Comparison of ENCODE assay signal across 13 cellular contexts in the genomic region with DNA sequence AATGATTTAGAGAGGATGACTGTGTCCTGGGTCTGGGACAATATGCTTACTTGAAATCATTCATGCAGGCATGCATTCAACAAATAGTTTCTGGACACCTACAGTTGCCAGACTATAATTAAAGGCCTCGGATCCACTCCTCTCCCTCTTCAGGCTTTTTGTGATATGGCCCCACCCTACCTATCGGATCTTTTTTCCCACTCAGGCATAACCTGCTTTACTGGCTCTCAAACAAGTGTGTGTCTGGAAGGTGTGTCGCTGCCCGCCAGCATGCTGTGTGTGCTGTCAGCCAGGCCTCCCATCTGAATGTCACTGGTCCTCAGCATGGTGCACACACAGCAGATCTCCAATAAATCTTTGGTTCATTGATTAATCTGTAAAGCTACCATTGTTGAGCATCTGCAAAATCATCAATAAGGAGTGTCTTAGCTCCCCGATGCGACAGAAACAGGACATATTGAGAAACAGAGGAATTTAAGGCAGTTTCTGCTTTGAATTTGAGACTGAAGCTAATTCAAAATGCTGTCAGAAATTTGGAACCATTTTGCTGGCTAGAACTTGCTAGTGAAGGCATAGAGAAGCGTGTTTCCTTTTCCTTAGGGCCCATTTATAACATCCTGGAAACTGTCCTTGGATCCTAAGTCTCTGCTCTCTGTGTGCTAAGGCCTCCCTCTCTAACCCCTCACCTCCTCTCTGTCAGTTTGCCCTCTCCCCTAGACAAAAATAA. TPM values are rescaled to one million over a fixed set of nuclear protein-coding genes. Genes with fewer than 3 reads are reported as not detected.
A peak's percentile ranks its signal among the peaks of the same experiment; 100 is the strongest.
DNase-seq lines count a peak whose midpoint lies in the region; ATAC-seq and TF ChIP-seq lines count a peak whose summit lies in the region.
"Had no signal": no experiment of that assay in that cellular context is flagged by ENCODE, and none has a peak within 500 bp of the region (broad histone marks: within the 10 kb centered on the region; RNA-seq: fewer than 3 reads in every experiment).

No MANE protein-coding gene starts in this region.

- no peaks in the 10 kb centered on the region for H3K27me3 Mint-ChIP-seq in activated naive CD8-positive, alpha-beta T cell treated with anti-CD3 and anti-CD28 coated beads, Interleukin-2, amount 10 ng/mL, durations not matched to agents 7 days and 5 days

- no peak overlapping the region for H3K23ac ChIP-seq in mesenchymal stem cell (ENCODE audit: low read length in 2 of 2)

- peak overlapping the region; percentile 28 for H3K9ac ChIP-seq in mesenchymal stem cell (ENCODE audit: low read length)

- H3K4me1 ChIP-seq in left ventricle myocardium inferior = peaks cover 18% of the 10 kb centered on the region
- H3K4me1 ChIP-seq in right atrium auricular region = no peaks in the 10 kb centered on the region
- H3K4me1 ChIP-seq in mesenchymal stem cell (ENCODE audit: control insufficient read depth, insufficient read depth, low read depth, low read length) = no peaks in the 10 kb centered on the region
- H3K4me1 ChIP-seq: pancreas had no signal

- H2BK12ac ChIP-seq in mesenchymal stem cell (ENCODE audit: low read length in 2 of 2) = no peak overlapping the region

- no peak overlapping the region for H3K4me2 ChIP-seq in mesenchymal stem cell (ENCODE audit: low read length, poor library complexity, severe bottlenecking)

- H3K27ac ChIP-seq in left ventricle myocardium inferior (replicated peaks) (peak overlapping the region; percentile 39), right atrium auricular region (peak overlapping the region in 1 of 2 donors; percentile 50), mesenchymal stem cell (ENCODE audit: low read length, poor library complexity, severe bottlenecking) (no peak overlapping the region)
- H3K27ac ChIP-seq: pancreas had no signal

- peaks cover 35% of the 10 kb centered on the region for H3K4me1 Mint-ChIP-seq in activated naive CD8-positive, alpha-beta T cell treated with anti-CD3 and anti-CD28 coated beads, Interleukin-2, amount 10 ng/mL, durations not matched to agents 7 days and 5 days

- no peak overlapping the region for H2BK5ac ChIP-seq in mesenchymal stem cell (ENCODE audit: low read depth, low read length, poor library complexity, severe bottlenecking)

- 91% methylated on average over 6 of the region's 7 CpGs for WGBS in mesenchymal stem cell

- H3K36me3 Mint-ChIP-seq in activated naive CD8-positive, alpha-beta T cell treated with anti-CD3 and anti-CD28 coated beads, Interleukin-2, amount 10 ng/mL, durations not matched to agents 7 days and 5 days = peaks cover 1% of the 10 kb centered on the region

- H3K27me3 ChIP-seq in left ventricle myocardium inferior (ENCODE audit: low read depth) = no peaks in the 10 kb centered on the region
- no peaks in the 10 kb centered on the region for H3K27me3 ChIP-seq in right atrium auricular region
- no peaks in the 10 kb centered on the region for H3K27me3 ChIP-seq in mesenchymal stem cell (ENCODE audit: control insufficient read depth in 1 of 2, insufficient read depth in 1 of 2, low read length in 2 of 2)
- H3K27me3 ChIP-seq: pancreas had no signal

- H2BK15ac ChIP-seq in mesenchymal stem cell (ENCODE audit: low read depth, poor library complexity, severe bottlenecking) = no peak overlapping the region

- H3K4me3 ChIP-seq in left ventricle myocardium inferior (no peak overlapping the region), right atrium auricular region (no peak overlapping the region), mesenchymal stem cell (ENCODE audit: insufficient read depth in 1 of 2, low read depth in 1 of 2, low read length in 2 of 2) (no peak overlapping the region)
- H3K4me3 ChIP-seq: pancreas had no signal

- H3K4ac ChIP-seq in mesenchymal stem cell (ENCODE audit: low read depth in 1 of 2, low read length in 2 of 2) = no peak overlapping the region

- no peaks in the 10 kb centered on the region for H3K36me3 ChIP-seq in left ventricle myocardium inferior
- H3K36me3 ChIP-seq in right atrium auricular region = no peaks in the 10 kb centered on the region
- no peaks in the 10 kb centered on the region for H3K36me3 ChIP-seq in mesenchymal stem cell (ENCODE audit: control insufficient read depth in 1 of 2, insufficient read depth in 2 of 2, low read depth in 1 of 2, low read length in 2 of 2)
- H3K36me3 ChIP-seq: pancreas had no signal

- no peak overlapping the region for H2AK5ac ChIP-seq in mesenchymal stem cell (ENCODE audit: low read length, severe bottlenecking)

- H4K91ac ChIP-seq in mesenchymal stem cell (ENCODE audit: low read length) = no peak overlapping the region

- H3K27ac Mint-ChIP-seq in activated naive CD8-positive, alpha-beta T cell treated with anti-CD3 and anti-CD28 coated beads, Interleukin-2, amount 10 ng/mL, durations not matched to agents 7 days and 5 days = peak overlapping the region; percentile 15

- H2BK120ac ChIP-seq in mesenchymal stem cell (ENCODE audit: low read depth, low read length) = no peak overlapping the region

- intact Hi-C loops in left ventricle myocardium inferior (cut with micrococcal nuclease) = no loop called here

- DNase-seq in left ventricle myocardium inferior = no peak
- no peak for DNase-seq in right atrium auricular region (ENCODE audit: low spot score)
- DNase-seq in activated naive CD8-positive, alpha-beta T cell treated with anti-CD3 and anti-CD28 coated beads, Interleukin-2, amount 10 ng/mL, durations not matched to agents 7 days and 5 days = no peak
- no peak for DNase-seq in mesenchymal stem cell
- peak; percentile 57 for DNase-seq in ureter (ENCODE audit: low spot score)
- DNase-seq in DMS53 (lab: John Stamatoyannopoulos, UW) = no peak
- no peak for DNase-seq in iPS-NIHi11 (ENCODE audit: low spot score)
- DNase-seq: central memory CD4-positive, alpha-beta T cell; pancreas; stimulated activated CD4-positive, alpha-beta T cell treated with anti-CD3 and anti-CD28 coated beads, Interleukin-2, amount 100 ng/mL, for 24 hours had no signal

- no peak overlapping the region for H4K8ac ChIP-seq in mesenchymal stem cell (ENCODE audit: low read length)

- H3K14ac ChIP-seq in mesenchymal stem cell (ENCODE audit: low read length in 2 of 2) = no peak overlapping the region

- H3K9me3 Mint-ChIP-seq in activated naive CD8-positive, alpha-beta T cell treated with anti-CD3 and anti-CD28 coated beads, Interleukin-2, amount 10 ng/mL, durations not matched to agents 7 days and 5 days = peaks cover 1% of the 10 kb centered on the region

- TF ChIP-seq CTCF in left ventricle myocardium inferior (IDR thresholded peaks at IDR 0.05; ENCODE audit: borderline replicate concordance) (no peak), right atrium auricular region (IDR thresholded peaks at IDR 0.05) (no peak)

- H3K79me1 ChIP-seq in mesenchymal stem cell (replicated peaks; ENCODE audit: low read length, poor library complexity, severe bottlenecking) = no peaks in the 10 kb centered on the region

- POLR2A ChIA-PET in activated naive CD8-positive, alpha-beta T cell treated with anti-CD3 and anti-CD28 coated beads, Interleukin-2, amount 10 ng/mL, durations not matched to agents 7 days and 5 days (lab: Charles Lee) = no interaction called here

- H3K4me3 Mint-ChIP-seq in activated naive CD8-positive, alpha-beta T cell treated with anti-CD3 and anti-CD28 coated beads, Interleukin-2, amount 10 ng/mL, durations not matched to agents 7 days and 5 days = no peak overlapping the region

- H3K18ac ChIP-seq in mesenchymal stem cell (ENCODE audit: low read depth in 1 of 2, low read length in 2 of 2) = no peak overlapping the region

- no peak for ATAC-seq in activated naive CD8-positive, alpha-beta T cell treated with anti-CD3 and anti-CD28 coated beads, Interleukin-2, amount 10 ng/mL, durations not matched to agents 7 days and 5 days (ENCODE audit: low read depth)
- no peak for ATAC-seq in GM21367 (IDR thresholded peaks at IDR 0.05; ENCODE audit: unreplicated experiment)
- ATAC-seq: activated CD4-positive, CD25-positive, alpha-beta regulatory T cell treated with anti-CD3 and anti-CD28 coated beads, Interleukin-2, amount 50 U/mL, for 24 hours had no signal

- no peak overlapping the region for H2AFZ ChIP-seq in mesenchymal stem cell (ENCODE audit: low read depth, low read length)

- H3K9me3 ChIP-seq in left ventricle myocardium inferior (replicated peaks) (no peaks in the 10 kb centered on the region), right atrium auricular region (no peaks in the 10 kb centered on the region), mesenchymal stem cell (ENCODE audit: control insufficient read depth, low read length) (no peaks in the 10 kb centered on the region)
- H3K9me3 ChIP-seq: pancreas had no signal

RNA-seq across cellular contexts. Expression of a gene that starts 23.5 kb away (rescaled TPM):
- total RNA-seq in left ventricle myocardium inferior (not detected), right atrium auricular region (not detected), ureter (not detected)
- total RNA-seq in activated naive CD8-positive, alpha-beta T cell treated with anti-CD3 and anti-CD28 coated beads, Interleukin-2, amount 10 ng/mL, durations not matched to agents 7 days and 5 days = not detected
- polyA plus RNA-seq in mesenchymal stem cell (2013, experiment 1 of 2) = not detected
- polyA plus RNA-seq in mesenchymal stem cell (2013, experiment 2 of 2) = 0.05 TPM
- total RNA-seq: mesenteric fat pad, pancreas had no signal
- polyA plus RNA-seq: pancreas had no signal

RNA-seq across cellular contexts. Expression of a gene that starts 56.9 kb away (rescaled TPM):
- 28.5 TPM for total RNA-seq in left ventricle myocardium inferior
- total RNA-seq in right atrium auricular region = 10 to 100 TPM; 19.0 to 32.3 TPM
- total RNA-seq in activated naive CD8-positive, alpha-beta T cell treated with anti-CD3 and anti-CD28 coated beads, Interleukin-2, amount 10 ng/mL, durations not matched to agents 7 days and 5 days = 10 to 100 TPM; 27.6 to 28.2 TPM
- polyA plus RNA-seq in mesenchymal stem cell (2013, experiment 1 of 2) = 8.3 TPM
- polyA plus RNA-seq in mesenchymal stem cell (2013, experiment 2 of 2) = 8.9 TPM
- 40.5 TPM for total RNA-seq in ureter

RNA-seq across cellular contexts. Expression of a gene that starts 57.0 kb away (rescaled TPM):
- total RNA-seq in left ventricle myocardium inferior (69.5 TPM), right atrium auricular region (10 to 100 TPM; 28.7 to 44.9 TPM), ureter (17.8 TPM)
- total RNA-seq in activated naive CD8-positive, alpha-beta T cell treated with anti-CD3 and anti-CD28 coated beads, Interleukin-2, amount 10 ng/mL, durations not matched to agents 7 days and 5 days = 1 to 10 TPM; 1.9 to 2.3 TPM
- 24.5 TPM for polyA plus RNA-seq in mesenchymal stem cell (2013, experiment 1 of 2)
- polyA plus RNA-seq in mesenchymal stem cell (2013, experiment 2 of 2) = 24.6 TPM
